24 cellular contexts compared by ENCODE assay signal in the genomic region with DNA sequence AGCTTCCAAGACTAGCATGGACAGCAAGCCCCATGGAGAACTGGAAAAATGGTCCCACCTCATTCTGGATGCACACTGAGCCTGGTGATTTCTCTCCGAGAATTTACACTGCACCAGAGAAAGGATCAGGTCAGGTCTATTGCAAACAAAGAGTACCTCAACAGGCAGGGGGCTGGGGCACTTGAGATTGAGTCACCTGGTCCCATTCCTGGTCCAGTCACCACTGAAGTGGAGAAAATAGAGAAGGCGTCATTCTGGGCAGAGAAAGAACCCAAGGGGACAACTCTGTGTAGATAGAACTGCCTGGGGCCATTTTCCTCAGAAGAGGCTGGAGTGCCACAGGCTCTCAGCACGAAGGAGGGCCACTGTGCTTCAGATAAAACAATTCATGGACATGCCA.
"Had no signal": no experiment of that assay in that cellular context is flagged by ENCODE, and none has a peak within 500 bp of the region (broad histone marks: within the 10 kb centered on the region; RNA-seq: fewer than 3 reads in every experiment).

No MANE protein-coding gene starts in this region.

- H3K27me3 Mint-ChIP-seq: activated B cell treated with CpG ODN at 0.5 μM for 24 hours; activated CD4-positive, alpha-beta T cell treated with anti-CD3 and anti-CD28 coated beads, Interleukin-2, amount 10 ng/mL, durations not matched to agents 24 days and 14 days; activated CD8-positive, alpha-beta memory T cell treated with anti-CD3 and anti-CD28 coated beads, Interleukin-2, amount 10 ng/mL, durations not matched to agents 7 days and 5 days; activated naive CD4-positive, alpha-beta T cell treated with anti-CD3 and anti-CD28 coated beads, Interleukin-2, amount 10 ng/mL, durations not matched to agents 7 days and 5 days; activated naive CD8-positive, alpha-beta T cell treated with anti-CD3 and anti-CD28 coated beads, Interleukin-2, amount 10 ng/mL, durations not matched to agents 7 days and 5 days; activated T-cell treated with anti-CD3 and anti-CD28 coated beads, Interleukin-2, amount 50 U/mL, for 24 hours; T-helper 17 cell had no signal

- H3K9me3 ChIP-seq: adrenal gland had no signal

- FAIRE-seq: TTC549 had no signal

- H3K4me1 ChIP-seq: adrenal gland had no signal

- ATAC-seq: activated CD8-positive, alpha-beta memory T cell treated with anti-CD3 and anti-CD28 coated beads, Interleukin-2, amount 10 ng/mL, durations not matched to agents 7 days and 5 days; T-helper 17 cell had no signal

- H3K4me2 ChIP-seq: KMS-11 had no signal

- H3K4me3 Mint-ChIP-seq: activated B cell treated with CpG ODN at 0.5 μM for 24 hours; activated CD4-positive, alpha-beta T cell treated with anti-CD3 and anti-CD28 coated beads, Interleukin-2, amount 10 ng/mL, durations not matched to agents 24 days and 14 days; activated CD8-positive, alpha-beta memory T cell treated with anti-CD3 and anti-CD28 coated beads, Interleukin-2, amount 10 ng/mL, durations not matched to agents 7 days and 5 days; activated naive CD4-positive, alpha-beta T cell treated with anti-CD3 and anti-CD28 coated beads, Interleukin-2, amount 10 ng/mL, durations not matched to agents 7 days and 5 days; activated naive CD8-positive, alpha-beta T cell treated with anti-CD3 and anti-CD28 coated beads, Interleukin-2, amount 10 ng/mL, durations not matched to agents 7 days and 5 days; activated T-cell treated with anti-CD3 and anti-CD28 coated beads, Interleukin-2, amount 50 U/mL, for 24 hours; activated T-helper 1 cell treated with anti-CD3 and anti-CD28 coated beads, Interleukin-12 subunit alpha, Interleukin-12 subunit beta, Interleukin-2, Interleukin-4 antibody, amounts not matched to agents 30 ng/mL and 10 ng/mL and 1 ng/mL, durations not matched to agents 14 hours and 24 hours and 36 hours; T-helper 17 cell had no signal

- H3K4me3 ChIP-seq: adrenal gland had no signal

- H3K36me3 ChIP-seq: adrenal gland had no signal

- DNase-seq: activated B cell treated with CpG ODN at 0.5 μM for 24 hours; activated CD4-positive, alpha-beta T cell treated with anti-CD3 and anti-CD28 coated beads for 1 hour; activated CD4-positive, alpha-beta T cell treated with anti-CD3 and anti-CD28 coated beads, Interleukin-2, amount 10 ng/mL, durations not matched to agents 24 days and 14 days; activated CD4-positive, alpha-beta T cell treated with anti-CD3 and anti-CD28 coated beads, Interleukin-2, amount 50 U/mL, for 48 hours; activated CD8-positive, alpha-beta memory T cell treated with anti-CD3 and anti-CD28 coated beads, Interleukin-2, amount 10 ng/mL, durations not matched to agents 7 days and 5 days; activated gamma-delta T cell treated with Interleukin-2 at 50 U/mL for 16 hours; activated naive CD4-positive, alpha-beta T cell treated with anti-CD3 and anti-CD28 coated beads, Interleukin-2, amount 10 ng/mL, durations not matched to agents 7 days and 5 days; activated naive CD8-positive, alpha-beta T cell treated with anti-CD3 and anti-CD28 coated beads, Interleukin-2, amount 10 ng/mL, durations not matched to agents 7 days and 5 days; activated T-cell treated with anti-CD3 and anti-CD28 coated beads, Interleukin-2, amount 50 U/mL, for 24 hours; adrenal gland; anterior cingulate cortex; cerebellar nuclear complex; NCI-H1092; NCI-H1417; NCI-H2029 treated with DMSO at 0.1 percent for 48 hours; NCI-H446 treated with DMSO at 0.1 percent for 48 hours; NCI-H526 treated with DMSO at 0.1 percent for 48 hours; NCI-H82; SIG-M5; T-helper 17 cell; T-helper 9 cell had no signal

- H3K4me1 Mint-ChIP-seq: activated B cell treated with CpG ODN at 0.5 μM for 24 hours had no signal

- H3K27ac ChIP-seq: adrenal gland, KMS-11 had no signal

- H3K9ac ChIP-seq: KMS-11 had no signal

- H3K27me3 ChIP-seq: adrenal gland had no signal

- H3K9me3 Mint-ChIP-seq: activated B cell treated with CpG ODN at 0.5 μM for 24 hours; activated CD4-positive, alpha-beta T cell treated with anti-CD3 and anti-CD28 coated beads, Interleukin-2, amount 10 ng/mL, durations not matched to agents 24 days and 14 days; activated naive CD4-positive, alpha-beta T cell treated with anti-CD3 and anti-CD28 coated beads, Interleukin-2, amount 10 ng/mL, durations not matched to agents 7 days and 5 days; activated naive CD8-positive, alpha-beta T cell treated with anti-CD3 and anti-CD28 coated beads, Interleukin-2, amount 10 ng/mL, durations not matched to agents 7 days and 5 days; activated T-cell treated with anti-CD3 and anti-CD28 coated beads, Interleukin-2, amount 50 U/mL, for 24 hours; activated T-helper 1 cell treated with anti-CD3 and anti-CD28 coated beads, Interleukin-12 subunit alpha, Interleukin-12 subunit beta, Interleukin-2, Interleukin-4 antibody, amounts not matched to agents 30 ng/mL and 10 ng/mL and 1 ng/mL, durations not matched to agents 14 hours and 24 hours and 36 hours had no signal

- H3K27ac Mint-ChIP-seq: activated B cell treated with CpG ODN at 0.5 μM for 24 hours; activated CD4-positive, alpha-beta T cell treated with anti-CD3 and anti-CD28 coated beads, Interleukin-2, amount 10 ng/mL, durations not matched to agents 24 days and 14 days; activated CD8-positive, alpha-beta memory T cell treated with anti-CD3 and anti-CD28 coated beads, Interleukin-2, amount 10 ng/mL, durations not matched to agents 7 days and 5 days; activated naive CD4-positive, alpha-beta T cell treated with anti-CD3 and anti-CD28 coated beads, Interleukin-2, amount 10 ng/mL, durations not matched to agents 7 days and 5 days; activated naive CD8-positive, alpha-beta T cell treated with anti-CD3 and anti-CD28 coated beads, Interleukin-2, amount 10 ng/mL, durations not matched to agents 7 days and 5 days; activated T-cell treated with anti-CD3 and anti-CD28 coated beads, Interleukin-2, amount 50 U/mL, for 24 hours; activated T-helper 1 cell treated with anti-CD3 and anti-CD28 coated beads, Interleukin-12 subunit alpha, Interleukin-12 subunit beta, Interleukin-2, Interleukin-4 antibody, amounts not matched to agents 30 ng/mL and 10 ng/mL and 1 ng/mL, durations not matched to agents 14 hours and 24 hours and 36 hours had no signal
